In genomic region chr22:32204211-32204855, GRCh38 we compare ENCODE assay signal across 8 cellular contexts. TPM values are rescaled to one million over a fixed set of nuclear protein-coding genes. Genes with fewer than 3 reads are reported as not detected.
DNase-seq lines count a peak whose midpoint lies in the region; ATAC-seq and TF ChIP-seq lines count a peak whose summit lies in the region.

No MANE protein-coding gene starts in this region.

- H3K27ac ChIP-seq in A673 (ENCODE audit: low read depth, low read length, poor library complexity, severe bottlenecking): no peak overlapping the region
- no peak overlapping the region for H3K27ac ChIP-seq in gastrocnemius medialis
- H3K27ac ChIP-seq in gastroesophageal sphincter: no peak overlapping the region

- H3K36me3 ChIP-seq in A673 (ENCODE audit: insufficient read depth, low read length, poor library complexity, severe bottlenecking) (no peaks in the 10 kb centered on the region), gastrocnemius medialis (no peaks in the 10 kb centered on the region), gastroesophageal sphincter (no peaks in the 10 kb centered on the region)

- no peak for ATAC-seq in gastrocnemius medialis
- no peak for ATAC-seq in gastroesophageal sphincter
- no peak for ATAC-seq in HG03520 (IDR thresholded peaks at IDR 0.05; ENCODE audit: unreplicated experiment)
- no peak for ATAC-seq in HG02571 (IDR thresholded peaks at IDR 0.05; ENCODE audit: unreplicated experiment)

- in situ Hi-C loops in gastrocnemius medialis (cut with MboI; ENCODE audit: low sequenced_read_pairs in 4 of 4): no loop called here

- no peak for TF ChIP-seq POLR2A in gastrocnemius medialis (IDR thresholded peaks at IDR 0.05)
- no peak for TF ChIP-seq POLR2A in gastroesophageal sphincter (IDR thresholded peaks at IDR 0.05)

- POLR2A ChIA-PET in A673 (lab: Charles Lee; ENCODE audit: low non-redundant PET): interaction anchor here (0.6 kb wide), 1 partner anchor 746 kb away, joined by 14 read pairs; no protein-coding TSS in a partner anchor

- BruUV-seq in A673 (replicated peaks; lab: Mats Ljungman, UMichigan): no TSS peak

- peak; percentile 19 for DNase-seq in A673 (ENCODE audit: low spot score)
- DNase-seq in HuH-7 (ENCODE audit: low spot score): peak; percentile 64
- peak; percentile 27 for DNase-seq in activated naive CD4-positive, alpha-beta T cell treated with anti-CD3 and anti-CD28 coated beads for 36 hours
- peak; percentile 63 for DNase-seq in left kidney (ENCODE audit: low read depth, low spot score)
- DNase-seq in gastrocnemius medialis: no peak

- no peak overlapping the region for H3K27ac Mint-ChIP-seq in activated naive CD4-positive, alpha-beta T cell treated with anti-CD3 and anti-CD28 coated beads for 36 hours

- H3K4me3 Mint-ChIP-seq in activated naive CD4-positive, alpha-beta T cell treated with anti-CD3 and anti-CD28 coated beads for 36 hours: peak overlapping the region; percentile 66

- no peaks in the 10 kb centered on the region for H3K9me3 Mint-ChIP-seq in activated naive CD4-positive, alpha-beta T cell treated with anti-CD3 and anti-CD28 coated beads for 36 hours

- peak overlapping the region; percentile 46 for H3K4me3 ChIP-seq in A673 (ENCODE audit: low read depth, low read length, poor library complexity, severe bottlenecking)
- H3K4me3 ChIP-seq in gastrocnemius medialis: no peak overlapping the region
- H3K4me3 ChIP-seq in gastroesophageal sphincter: peak overlapping the region in 1 of 2 donors; percentile 19

- no peak; the same call in 1 of the 2 replicates for TF ChIP-seq CTCF in A673 (conservative IDR thresholded peaks at IDR 0.05; ENCODE audit: low read depth, low read length)
- no peak for TF ChIP-seq CTCF in gastrocnemius medialis (IDR thresholded peaks at IDR 0.05 in 4 of 5, conservative IDR thresholded peaks at IDR 0.05 in 1 of 5)
- TF ChIP-seq CTCF in gastroesophageal sphincter (IDR thresholded peaks at IDR 0.05): no peak

- no peak for TF ChIP-seq EP300 in gastroesophageal sphincter (IDR thresholded peaks at IDR 0.05)

- H3K4me1 Mint-ChIP-seq in activated naive CD4-positive, alpha-beta T cell treated with anti-CD3 and anti-CD28 coated beads for 36 hours (ENCODE audit: low read depth): peaks cover 34% of the 10 kb centered on the region

- CTCF ChIA-PET in A673 (lab: Charles Lee): interaction anchor here (0.6 to 1.5 kb wide), 2 partner anchors 252 to 270 kb away, joined by 4 to 11 read pairs; partner anchors contain the start of gene FBXO7
- CTCF ChIA-PET in activated naive CD4-positive, alpha-beta T cell treated with anti-CD3 and anti-CD28 coated beads for 36 hours (lab: Charles Lee): no interaction called here

- H3K27me3 Mint-ChIP-seq in activated naive CD4-positive, alpha-beta T cell treated with anti-CD3 and anti-CD28 coated beads for 36 hours (ENCODE audit: low read depth): peaks cover 17% of the 10 kb centered on the region

- no peaks in the 10 kb centered on the region for H3K36me3 Mint-ChIP-seq in activated naive CD4-positive, alpha-beta T cell treated with anti-CD3 and anti-CD28 coated beads for 36 hours (ENCODE audit: low read depth)

- intact Hi-C loops in A673 (cut with micrococcal nuclease; ENCODE audit: unreplicated experiment): loop anchor here (5.0 to 10.0 kb wide), 2 partner anchors 230 to 268 kb away; partner anchors contain the start of gene FBXO7
- intact Hi-C loops in activated naive CD4-positive, alpha-beta T cell treated with anti-CD3 and anti-CD28 coated beads for 36 hours (cut with micrococcal nuclease): no loop called here
- intact Hi-C loops in gastrocnemius medialis (cut with DNase I; ENCODE audit: low total_unique reads): no loop called here

- H3K9me3 ChIP-seq in A673 (ENCODE audit: low read depth, low read length, poor library complexity, severe bottlenecking) (no peaks in the 10 kb centered on the region), gastrocnemius medialis (no peaks in the 10 kb centered on the region), gastroesophageal sphincter (no peaks in the 10 kb centered on the region)

- H3K27me3 ChIP-seq in A673 (replicated peaks; ENCODE audit: insufficient read depth, low read depth, low read length, poor library complexity) (peaks cover 18% of the 10 kb centered on the region), gastrocnemius medialis (peaks cover 13 to 32% (median 19%) of the 10 kb centered on the region in 3 donors), gastroesophageal sphincter (peaks cover 65% of the 10 kb centered on the region)

- H3K4me1 ChIP-seq in A673 (ENCODE audit: insufficient read depth, low read length, poor library complexity, severe bottlenecking) (peaks cover 4% of the 10 kb centered on the region), gastrocnemius medialis (peaks cover 0 to 5% of the 10 kb centered on the region in 2 donors), gastroesophageal sphincter (peaks cover 0 to 10% (median 0%) of the 10 kb centered on the region in 3 donors)

- 20 to 51% methylated on average over 6 to 7 of the region's 34 CpGs for WGBS in gastroesophageal sphincter (ENCODE audit: low coverage in 1 of 2), 2 donors

RNA-seq across cellular contexts. Expression of gene RFPL2, which starts 0.5 kb away (rescaled TPM):
- total RNA-seq in A673 (2021) (0.13 TPM in 1 of 2 replicates, not detected in the other), gastrocnemius medialis (not detected), gastroesophageal sphincter (under 1 TPM in 1 of 4 donors, not detected in 3; 0.15 TPM)
- not detected for total RNA-seq in activated naive CD4-positive, alpha-beta T cell treated with anti-CD3 and anti-CD28 coated beads for 36 hours

RNA-seq across cellular contexts. Expression of gene C22orf42, which starts 45.2 kb away (rescaled TPM):
- total RNA-seq in A673 (2021) (not detected in 2 replicates), gastrocnemius medialis (not detected), gastroesophageal sphincter (not detected)
- total RNA-seq in activated naive CD4-positive, alpha-beta T cell treated with anti-CD3 and anti-CD28 coated beads for 36 hours: not detected

RNA-seq across cellular contexts. Expression of gene SLC5A4, which starts 50.8 kb away (rescaled TPM):
- 0.15 and 0.19 TPM in 2 replicates for total RNA-seq in A673 (2021)
- not detected for total RNA-seq in activated naive CD4-positive, alpha-beta T cell treated with anti-CD3 and anti-CD28 coated beads for 36 hours
- total RNA-seq in gastrocnemius medialis: under 1 TPM in 1 of 4 donors, not detected in 3; 0.18 TPM
- total RNA-seq in gastroesophageal sphincter: under 1 TPM in 2 of 4 donors, not detected in 2; 0.39 to 0.78 TPM

Comparison
In these comparisons a context has a peak if more than half of its experiments do, and no peak if none do; other contexts are left out.
1. DNase-seq: peak in A673 (single experiment), HuH-7 (single experiment), activated naive CD4-positive, alpha-beta T cell treated with anti-CD3 and anti-CD28 coated beads for 36 hours (single experiment) and left kidney (single experiment); none in gastrocnemius medialis (0 of 2).